Comparison of ENCODE assay signal across 7 cellular contexts in genomic region chr15:80693682-80694623, GRCh38. TPM values are rescaled to one million over a fixed set of nuclear protein-coding genes. Genes with fewer than 3 reads are reported as not detected.
DNase-seq lines count a peak whose midpoint lies in the region; ATAC-seq and TF ChIP-seq lines count a peak whose summit lies in the region.

No MANE protein-coding gene starts in this region.

- H3K9me3 ChIP-seq in iPS-18a (ENCODE audit: control insufficient read depth, low read depth, low read length) (no peaks in the 10 kb centered on the region), stomach (no peaks in the 10 kb centered on the region)

- in situ Hi-C loops in GM13977 (cut with MboI; ENCODE audit: low pct_unique_long_range_greater_than_20kb, low sequenced_read_pairs, unreplicated experiment) = no loop called here

- peak overlapping the region; percentile 58 for H3K9ac ChIP-seq in iPS-18a (ENCODE audit: low read length)

- 22 to 34% (median 25%) methylated on average over 16 of the region's 16 CpGs for WGBS in stomach, 5 donors

- ATAC-seq in activated naive CD8-positive, alpha-beta T cell treated with anti-CD3 and anti-CD28 coated beads, Interleukin-2, amount 10 ng/mL, durations not matched to agents 7 days and 5 days (ENCODE audit: low read depth) = no peak

- peaks cover 3% of the 10 kb centered on the region for H3K36me3 Mint-ChIP-seq in activated naive CD8-positive, alpha-beta T cell treated with anti-CD3 and anti-CD28 coated beads, Interleukin-2, amount 10 ng/mL, durations not matched to agents 7 days and 5 days

- H3K4me3 ChIP-seq in iPS-18a (ENCODE audit: low read length) (peak overlapping the region; percentile 69), stomach (peak overlapping the region; percentile 75 to 87 (median 80))

- H3K27ac ChIP-seq in iPS-18a (ENCODE audit: low read length) (no peak overlapping the region), stomach (peak overlapping the region; percentile 88 to 97 (median 89))

- intact Hi-C loops in stomach (cut with DNase I; ENCODE audit: low total_unique reads) = no loop called here

- peak overlapping the region; percentile 39 for H3K27ac Mint-ChIP-seq in activated naive CD8-positive, alpha-beta T cell treated with anti-CD3 and anti-CD28 coated beads, Interleukin-2, amount 10 ng/mL, durations not matched to agents 7 days and 5 days

- TF ChIP-seq EP300 in stomach (IDR thresholded peaks at IDR 0.05) = no peak

- peaks cover 15% of the 10 kb centered on the region for H3K4me1 ChIP-seq in iPS-18a (ENCODE audit: control insufficient read depth, low read depth, low read length)
- peaks cover 20 to 43% (median 29%) of the 10 kb centered on the region in 4 donors for H3K4me1 ChIP-seq in stomach

- TF ChIP-seq CTCF in GM13977 (IDR thresholded peaks at IDR 0.05; ENCODE audit: extremely low read depth, insufficient read depth, missing control alignments) (no peak), stomach (IDR thresholded peaks at IDR 0.05) (no peak)

- DNase-seq in GM13977 (ENCODE audit: low spot score) = peak; percentile 40
- peak; percentile 16 for DNase-seq in HuH-7.5 (ENCODE audit: low spot score)
- no peak for DNase-seq in activated naive CD8-positive, alpha-beta T cell treated with anti-CD3 and anti-CD28 coated beads, Interleukin-2, amount 10 ng/mL, durations not matched to agents 7 days and 5 days
- peak; percentile 44 for DNase-seq in stomach
- no peak for DNase-seq in occipital lobe (lab: John Stamatoyannopoulos, UW)
- no peak for DNase-seq in activated gamma-delta T cell treated with Interleukin-2 at 50 U/mL for 16 hours

- POLR2A ChIA-PET in activated naive CD8-positive, alpha-beta T cell treated with anti-CD3 and anti-CD28 coated beads, Interleukin-2, amount 10 ng/mL, durations not matched to agents 7 days and 5 days (lab: Charles Lee) = no interaction called here

- TF ChIP-seq POLR2A in stomach (IDR thresholded peaks at IDR 0.05) = no peak

- H3K27me3 ChIP-seq in iPS-18a (ENCODE audit: control insufficient read depth, insufficient read depth, low read length) (peaks cover 32% of the 10 kb centered on the region), stomach (no peaks in the 10 kb centered on the region)

- H3K4me3 Mint-ChIP-seq in activated naive CD8-positive, alpha-beta T cell treated with anti-CD3 and anti-CD28 coated beads, Interleukin-2, amount 10 ng/mL, durations not matched to agents 7 days and 5 days = peak overlapping the region; percentile 84

- H3K27me3 Mint-ChIP-seq in activated naive CD8-positive, alpha-beta T cell treated with anti-CD3 and anti-CD28 coated beads, Interleukin-2, amount 10 ng/mL, durations not matched to agents 7 days and 5 days = peaks cover 57% of the 10 kb centered on the region

- peaks cover 1% of the 10 kb centered on the region for H3K9me3 Mint-ChIP-seq in activated naive CD8-positive, alpha-beta T cell treated with anti-CD3 and anti-CD28 coated beads, Interleukin-2, amount 10 ng/mL, durations not matched to agents 7 days and 5 days

- H3K36me3 ChIP-seq in iPS-18a (ENCODE audit: control insufficient read depth, low read depth, low read length) (no peaks in the 10 kb centered on the region), stomach (no peaks in the 10 kb centered on the region)

- H3K4me1 Mint-ChIP-seq in activated naive CD8-positive, alpha-beta T cell treated with anti-CD3 and anti-CD28 coated beads, Interleukin-2, amount 10 ng/mL, durations not matched to agents 7 days and 5 days = peaks cover 11% of the 10 kb centered on the region

RNA-seq across cellular contexts. Expression of gene ABHD17C, which starts 1.2 kb away (rescaled TPM):
- total RNA-seq in activated naive CD8-positive, alpha-beta T cell treated with anti-CD3 and anti-CD28 coated beads, Interleukin-2, amount 10 ng/mL, durations not matched to agents 7 days and 5 days = 1 to 10 TPM; 1.6 to 2.1 TPM
- total RNA-seq in stomach (10 to 100 TPM in 3 of 5 donors, 1 to 10 TPM in 2; 1.2 to 30.5 (median 25.1) TPM), occipital lobe (14.7 TPM)
- polyA plus RNA-seq in stomach = 10 to 100 TPM; 14.0 to 55.3 (median 17.1) TPM

Comparison
In these comparisons a context has a peak if more than half of its experiments do, and no peak if none do; other contexts are left out.
1. DNase-seq: peak in GM13977 (single experiment), HuH-7.5 (single experiment) and stomach (single experiment); none in activated naive CD8-positive, alpha-beta T cell treated with anti-CD3 and anti-CD28 coated beads, Interleukin-2, amount 10 ng/mL, durations not matched to agents 7 days and 5 days (single experiment), occipital lobe (single experiment) and activated gamma-delta T cell treated with Interleukin-2 at 50 U/mL for 16 hours (single experiment).